2 cellular contexts compared by ENCODE assay signal in genomic region chr3:100401674-100402036, GRCh38.
TF ChIP-seq lines count a peak whose summit lies in the region.

No MANE protein-coding gene starts in this region.

TF ChIP-seq in endothelial cell of umbilical vein, 7 proteins besides CTCF, POLR2A, EP300 and RAD21:
- TF ChIP-seq MAX (IDR thresholded peaks at IDR 0.05; ENCODE audit: insufficient read depth, insufficient read length), result no peak
- no peak for TF ChIP-seq POLR2AphosphoS5 (IDR thresholded peaks at IDR 0.05; ENCODE audit: insufficient read depth, low read depth, low read length)
- TF ChIP-seq EZH2 (IDR thresholded peaks at IDR 0.05; ENCODE audit: borderline replicate concordance, low read depth, low read length, severe bottlenecking), result no peak
- TF ChIP-seq JUN (IDR thresholded peaks at IDR 0.05; ENCODE audit: borderline replicate concordance, insufficient read depth, insufficient read length, low read depth), result no peak
- no peak for TF ChIP-seq MYC (IDR thresholded peaks at IDR 0.05; ENCODE audit: low read depth, low read length)
- TF ChIP-seq FOS (IDR thresholded peaks at IDR 0.05; ENCODE audit: borderline replicate concordance, insufficient read depth, low read length), result no peak
- TF ChIP-seq GATA2 (IDR thresholded peaks at IDR 0.05; ENCODE audit: insufficient read depth, insufficient read length, low read depth, low read length), result no peak

TF ChIP-seq in GM12891, 5 proteins besides CTCF, POLR2A, EP300 and RAD21:
- TF ChIP-seq POLR2AphosphoS5 (IDR thresholded peaks at IDR 0.05; ENCODE audit: low read depth, low read length) (no peak), PAX5 (IDR thresholded peaks at IDR 0.05; ENCODE audit: insufficient read depth, low read length, severe bottlenecking) (no peak), POU2F2 (IDR thresholded peaks at IDR 0.05; ENCODE audit: low read depth, low read length) (no peak), SPI1 (IDR thresholded peaks at IDR 0.05; ENCODE audit: low read depth, low read length) (no peak), TAF1 (IDR thresholded peaks at IDR 0.05; ENCODE audit: low read depth, low read length) (no peak)
